In genomic region chr4:169252339-169253086, GRCh38 we compare ENCODE assay signal across 11 cellular contexts. TPM values are rescaled to one million over a fixed set of nuclear protein-coding genes. Genes with fewer than 3 reads are reported as not detected.
DNase-seq lines count a peak whose midpoint lies in the region; ATAC-seq and TF ChIP-seq lines count a peak whose summit lies in the region.
"Had no signal": no experiment of that assay in that cellular context is flagged by ENCODE, and none has a peak within 500 bp of the region (broad histone marks: within the 10 kb centered on the region; RNA-seq: fewer than 3 reads in every experiment).

No MANE protein-coding gene starts in this region.

- TF ChIP-seq CTCF in cardiac fibroblast (IDR thresholded peaks at IDR 0.05; ENCODE audit: low read depth, low read length) (no peak), progenitor cell of endocrine pancreas (IDR thresholded peaks at IDR 0.05; ENCODE audit: unreplicated experiment) (no peak)

- no peaks in the 10 kb centered on the region for H3K9me3 Mint-ChIP-seq in progenitor cell of endocrine pancreas (ENCODE audit: low read depth)
- H3K9me3 Mint-ChIP-seq in activated CD8-positive, alpha-beta T cell treated with anti-CD3 and anti-CD28 coated beads, Interleukin-2, amount 10 ng/mL, durations not matched to agents 7 days and 5 days (ENCODE audit: insufficient read depth), result no peaks in the 10 kb centered on the region

- H3K27me3 Mint-ChIP-seq in progenitor cell of endocrine pancreas, result no peaks in the 10 kb centered on the region
- H3K27me3 Mint-ChIP-seq in activated CD8-positive, alpha-beta T cell treated with anti-CD3 and anti-CD28 coated beads, Interleukin-2, amount 10 ng/mL, durations not matched to agents 7 days and 5 days (ENCODE audit: low read depth), result peaks cover 4% of the 10 kb centered on the region

- CTCF ChIA-PET in activated CD8-positive, alpha-beta T cell treated with anti-CD3 and anti-CD28 coated beads, Interleukin-2, amount 10 ng/mL, durations not matched to agents 7 days and 5 days (lab: Charles Lee), result no interaction called here

- ATAC-seq in GM19463 (IDR thresholded peaks at IDR 0.05; ENCODE audit: unreplicated experiment) (peak; percentile 74), HG03457 (IDR thresholded peaks at IDR 0.05; ENCODE audit: unreplicated experiment) (peak; percentile 80)
- ATAC-seq in activated CD8-positive, alpha-beta T cell treated with anti-CD3 and anti-CD28 coated beads, Interleukin-2, amount 10 ng/mL, durations not matched to agents 7 days and 5 days, result no peak

- peak overlapping the region; percentile 95 for H3K27ac Mint-ChIP-seq in progenitor cell of endocrine pancreas
- no peak overlapping the region for H3K27ac Mint-ChIP-seq in activated CD8-positive, alpha-beta T cell treated with anti-CD3 and anti-CD28 coated beads, Interleukin-2, amount 10 ng/mL, durations not matched to agents 7 days and 5 days

- peaks cover 43% of the 10 kb centered on the region for H3K4me1 Mint-ChIP-seq in progenitor cell of endocrine pancreas (ENCODE audit: low read depth)
- no peaks in the 10 kb centered on the region for H3K4me1 Mint-ChIP-seq in activated CD8-positive, alpha-beta T cell treated with anti-CD3 and anti-CD28 coated beads, Interleukin-2, amount 10 ng/mL, durations not matched to agents 7 days and 5 days (ENCODE audit: low read depth)

- H3K27ac ChIP-seq in substantia nigra (ENCODE audit: low read depth, low read length, poor library complexity, severe bottlenecking), result no peak overlapping the region

- no peak overlapping the region for H3K4me3 ChIP-seq in cardiac fibroblast (replicated peaks in 1 of 2; ENCODE audit: low read depth in 2 of 2, low read length in 2 of 2)

- no peak overlapping the region for H3K4me3 Mint-ChIP-seq in progenitor cell of endocrine pancreas (ENCODE audit: low read depth)
- H3K4me3 Mint-ChIP-seq in activated CD8-positive, alpha-beta T cell treated with anti-CD3 and anti-CD28 coated beads, Interleukin-2, amount 10 ng/mL, durations not matched to agents 7 days and 5 days, result no peak overlapping the region

- peak; percentile 61 to 77 for DNase-seq in cardiac fibroblast (ENCODE audit: low read depth in 2 of 2)
- DNase-seq in progenitor cell of endocrine pancreas (ENCODE audit: low spot score, unreplicated experiment), result no peak
- no peak for DNase-seq in activated CD8-positive, alpha-beta T cell treated with anti-CD3 and anti-CD28 coated beads, Interleukin-2, amount 10 ng/mL, durations not matched to agents 7 days and 5 days
- no peak for DNase-seq in activated T-cell treated with anti-CD3 and anti-CD28 coated beads for 4 hours
- no peak for DNase-seq in SHP77 treated with DMSO at 0.1 percent for 48 hours (lab: John Stamatoyannopoulos, UW)
- DNase-seq in substantia nigra (lab: John Stamatoyannopoulos, UW), result no peak
- DNase-seq: activated CD4-positive, CD25-positive, alpha-beta regulatory T cell; NCI-H2107; stimulated activated naive CD4-positive, alpha-beta T cell treated with Interleukin-2 at 50 U/mL for 16 hours had no signal

- POLR2A ChIA-PET in activated CD8-positive, alpha-beta T cell treated with anti-CD3 and anti-CD28 coated beads, Interleukin-2, amount 10 ng/mL, durations not matched to agents 7 days and 5 days (lab: Charles Lee), result no interaction called here

- H3K36me3 Mint-ChIP-seq in progenitor cell of endocrine pancreas (ENCODE audit: insufficient read depth), result peaks cover 6% of the 10 kb centered on the region
- H3K36me3 Mint-ChIP-seq in activated CD8-positive, alpha-beta T cell treated with anti-CD3 and anti-CD28 coated beads, Interleukin-2, amount 10 ng/mL, durations not matched to agents 7 days and 5 days (ENCODE audit: low read depth), result no peaks in the 10 kb centered on the region

RNA-seq across cellular contexts. Expression of gene SH3RF1, which starts 18.2 kb away (rescaled TPM):
- 29.6 and 31.1 TPM in 2 replicates for total RNA-seq in progenitor cell of endocrine pancreas
- under 1 TPM; 0.08 to 0.18 TPM for total RNA-seq in activated CD8-positive, alpha-beta T cell treated with anti-CD3 and anti-CD28 coated beads, Interleukin-2, amount 10 ng/mL, durations not matched to agents 7 days and 5 days

Comparison
In these comparisons a context has a peak if more than half of its experiments do, and no peak if none do; other contexts are left out.
1. DNase-seq: peak in cardiac fibroblast (2 of 2); none in progenitor cell of endocrine pancreas (single experiment), activated CD8-positive, alpha-beta T cell treated with anti-CD3 and anti-CD28 coated beads, Interleukin-2, amount 10 ng/mL, durations not matched to agents 7 days and 5 days (single experiment), activated T-cell treated with anti-CD3 and anti-CD28 coated beads for 4 hours (single experiment), SHP77 treated with DMSO at 0.1 percent for 48 hours (single experiment) and substantia nigra (0 of 49).
2. RNA of gene SH3RF1, which starts 18.2 kb away (total RNA-seq): 29.6 to 31.1 TPM in progenitor cell of endocrine pancreas; 0.08 to 0.18 TPM in activated CD8-positive, alpha-beta T cell treated with anti-CD3 and anti-CD28 coated beads, Interleukin-2, amount 10 ng/mL, durations not matched to agents 7 days and 5 days; every median in the first group is over 10 times any median in the second.